Comparison of ENCODE assay signal across 23 cellular contexts in genomic region chr7:73918926-73919693, GRCh38. TPM values are rescaled to one million over a fixed set of nuclear protein-coding genes. Genes with fewer than 3 reads are reported as not detected.
DNase-seq lines count a peak whose midpoint lies in the region; ATAC-seq and TF ChIP-seq lines count a peak whose summit lies in the region.
"Had no signal": no experiment of that assay in that cellular context is flagged by ENCODE, and none has a peak within 500 bp of the region (broad histone marks: within the 10 kb centered on the region; RNA-seq: fewer than 3 reads in every experiment).

No MANE protein-coding gene starts in this region.

- CTCF ChIA-PET in CD8-positive, alpha-beta memory T cell (lab: Charles Lee) = no interaction called here

- no peak overlapping the region for H3K4me3 Mint-ChIP-seq in chondrocyte (ENCODE audit: unreplicated experiment)
- no peak overlapping the region for H3K4me3 Mint-ChIP-seq in type B pancreatic cell
- no peak overlapping the region for H3K4me3 Mint-ChIP-seq in CD8-positive, alpha-beta memory T cell
- H3K4me3 Mint-ChIP-seq: CD4-positive, alpha-beta T cell; mesothelial cell of epicardium had no signal

- H3K4me1 ChIP-seq in heart right ventricle = peaks cover 0 to 10% (median 3%) of the 10 kb centered on the region in 9 donors
- H3K4me1 ChIP-seq in CD8-positive, alpha-beta memory T cell (ENCODE audit: insufficient read depth, low read length) = no peaks in the 10 kb centered on the region
- H3K4me1 ChIP-seq: right atrium auricular region had no signal

- H3K36me3 Mint-ChIP-seq in chondrocyte (ENCODE audit: low read depth) = no peaks in the 10 kb centered on the region
- no peaks in the 10 kb centered on the region for H3K36me3 Mint-ChIP-seq in type B pancreatic cell
- no peaks in the 10 kb centered on the region for H3K36me3 Mint-ChIP-seq in CD8-positive, alpha-beta memory T cell
- H3K36me3 Mint-ChIP-seq: mesothelial cell of epicardium had no signal

- intact Hi-C loops in cardiac septum (cut with DNase I) = no loop called here
- intact Hi-C loops in heart right ventricle (cut with DNase I) = no loop called here

- TF ChIP-seq CTCF in heart right ventricle (IDR thresholded peaks at IDR 0.05) (no peak), chondrocyte (IDR thresholded peaks at IDR 0.05) (no peak), type B pancreatic cell (conservative IDR thresholded peaks at IDR 0.05) (no peak)

- no peak overlapping the region for H3K27ac ChIP-seq in heart right ventricle
- H3K27ac ChIP-seq in CD8-positive, alpha-beta memory T cell (ENCODE audit: low read depth, low read length) = no peak overlapping the region
- H3K27ac ChIP-seq: neutrophil, right atrium auricular region had no signal

- no peak overlapping the region for H3K4me3 ChIP-seq in heart right ventricle
- H3K4me3 ChIP-seq in CD8-positive, alpha-beta memory T cell (ENCODE audit: low read length) = no peak overlapping the region
- H3K4me3 ChIP-seq: right atrium auricular region had no signal

- no peaks in the 10 kb centered on the region for H3K36me3 ChIP-seq in heart right ventricle
- H3K36me3 ChIP-seq in CD8-positive, alpha-beta memory T cell (ENCODE audit: insufficient read depth, low read length) = no peaks in the 10 kb centered on the region
- H3K36me3 ChIP-seq: neutrophil, right atrium auricular region had no signal

- H3K4me1 Mint-ChIP-seq in chondrocyte (ENCODE audit: low read depth) (peaks cover under 1% of the 10 kb centered on the region), type B pancreatic cell (ENCODE audit: unreplicated experiment) (peaks cover 20% of the 10 kb centered on the region)
- H3K4me1 Mint-ChIP-seq in CD8-positive, alpha-beta memory T cell = peaks cover 0 to 1% (median 0%) of the 10 kb centered on the region in 3 donors

- H3K27me3 Mint-ChIP-seq in chondrocyte (ENCODE audit: low read depth) = no peaks in the 10 kb centered on the region
- H3K27me3 Mint-ChIP-seq in type B pancreatic cell = peaks cover 6% of the 10 kb centered on the region
- H3K27me3 Mint-ChIP-seq in CD8-positive, alpha-beta memory T cell = peaks cover 8 to 36% of the 10 kb centered on the region in 2 donors

- H3K9me3 Mint-ChIP-seq in chondrocyte (ENCODE audit: low read depth) = peaks cover under 1% of the 10 kb centered on the region
- H3K9me3 Mint-ChIP-seq in type B pancreatic cell = no peaks in the 10 kb centered on the region
- H3K9me3 Mint-ChIP-seq in CD8-positive, alpha-beta memory T cell = no peaks in the 10 kb centered on the region
- H3K9me3 Mint-ChIP-seq: CD4-positive, alpha-beta T cell had no signal

- POLR2A ChIA-PET in CD8-positive, alpha-beta memory T cell (lab: Charles Lee) = no interaction called here

- DNase-seq in cardiac septum (ENCODE audit: low spot score) (peak; percentile 74), heart right ventricle (no peak), chondrocyte (ENCODE audit: low spot score) (peak; percentile 72), left lobe of liver (ENCODE audit: low spot score) (peak; percentile 35), type B pancreatic cell (ENCODE audit: extremely low spot score, unreplicated experiment) (peak; percentile 66), NCI-H2171 treated with DMSO at 0.1 percent for 48 hours (lab: John Stamatoyannopoulos, UW) (no peak)
- DNase-seq in CD8-positive, alpha-beta memory T cell = no peak
- DNase-seq: activated CD8-positive, alpha-beta memory T cell treated with anti-CD3 and anti-CD28 coated beads, Interleukin-2, amount 50 U/mL, for 4 hours; amygdala; CD4-positive, alpha-beta T cell; glutamatergic neuron; NCI-H2081; NCI-H82; stimulated activated naive CD4-positive, alpha-beta T cell treated with Interleukin-2 at 50 U/mL for 16 hours; T1000 had no signal

- 65 to 70% methylated on average over 18 of the region's 18 CpGs for WGBS in heart right ventricle, 2 donors

- ATAC-seq in heart right ventricle (no peak), left lobe of liver (no peak), GM21526 (IDR thresholded peaks at IDR 0.05; ENCODE audit: low FRiP score, unreplicated experiment) (no peak)

- no peaks in the 10 kb centered on the region for H3K9me3 ChIP-seq in heart right ventricle
- no peaks in the 10 kb centered on the region for H3K9me3 ChIP-seq in CD8-positive, alpha-beta memory T cell (ENCODE audit: low read length)
- H3K9me3 ChIP-seq: neutrophil, right atrium auricular region had no signal

- peaks cover 0 to 6% (median 0%) of the 10 kb centered on the region in 7 donors for H3K27me3 ChIP-seq in heart right ventricle
- H3K27me3 ChIP-seq in CD8-positive, alpha-beta memory T cell (ENCODE audit: insufficient read depth, low read length, poor library complexity, severe bottlenecking) = no peaks in the 10 kb centered on the region
- H3K27me3 ChIP-seq: neutrophil, right atrium auricular region had no signal

- no peak overlapping the region for H3K27ac Mint-ChIP-seq in chondrocyte (ENCODE audit: unreplicated experiment)
- H3K27ac Mint-ChIP-seq in type B pancreatic cell = no peak overlapping the region
- H3K27ac Mint-ChIP-seq in CD8-positive, alpha-beta memory T cell = no peak overlapping the region
- H3K27ac Mint-ChIP-seq: CD4-positive, alpha-beta T cell; mesothelial cell of epicardium had no signal

RNA-seq across cellular contexts. Expression of gene TMEM270, which starts 58.2 kb away (rescaled TPM):
- total RNA-seq in cardiac septum (not detected), heart right ventricle (not detected), chondrocyte (0.25 TPM in 1 of 3 replicates, not detected in the others), left lobe of liver (not detected), type B pancreatic cell (ENCODE audit: low replicate concordance) (0.57 TPM in 1 of 2 replicates, not detected in the other)
- not detected for polyA plus RNA-seq in heart right ventricle
- not detected for total RNA-seq in CD8-positive, alpha-beta memory T cell
- polyA plus RNA-seq in CD8-positive, alpha-beta memory T cell = not detected
- total RNA-seq: CD4-positive, alpha-beta T cell; fibroblast of lung; H4; mesothelial cell of epicardium; right atrium auricular region; ureter had no signal
- polyA plus RNA-seq: AG04450, fibroblast of lung had no signal

Comparison
In these comparisons a context has a peak if more than half of its experiments do, and no peak if none do; other contexts are left out.
1. DNase-seq: peak in cardiac septum (single experiment), chondrocyte (single experiment), left lobe of liver (single experiment) and type B pancreatic cell (single experiment); none in heart right ventricle (0 of 2), CD8-positive, alpha-beta memory T cell (0 of 5) and NCI-H2171 treated with DMSO at 0.1 percent for 48 hours (single experiment).